ENCODE assay signal across 29 cellular contexts in the genomic region with DNA sequence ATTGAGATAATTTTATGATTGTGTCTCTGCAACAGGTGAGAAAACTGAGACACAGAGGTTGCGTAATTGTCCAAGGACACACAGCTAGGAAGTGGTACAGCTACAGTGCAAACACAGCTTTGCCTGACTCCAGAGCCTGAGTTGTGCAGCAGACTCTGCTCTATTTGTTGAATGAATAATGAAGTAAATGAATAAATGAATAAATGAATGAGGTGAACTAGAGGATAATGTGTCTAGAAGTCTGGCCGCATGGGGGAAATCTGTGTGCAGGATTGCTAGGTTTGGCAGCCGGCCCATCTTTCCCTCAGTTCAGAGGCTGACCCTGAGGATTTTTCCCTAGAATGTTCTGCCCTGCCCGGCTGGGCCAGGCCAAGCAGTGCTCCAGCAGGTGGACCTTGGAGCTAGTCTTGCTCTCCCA.
A peak's percentile ranks its signal among the peaks of the same experiment; 100 is the strongest.
DNase-seq lines count a peak whose midpoint lies in the region; ATAC-seq and TF ChIP-seq lines count a peak whose summit lies in the region.
"Had no signal": no experiment of that assay in that cellular context is flagged by ENCODE, and none has a peak within 500 bp of the region (broad histone marks: within the 10 kb centered on the region; RNA-seq: fewer than 3 reads in every experiment).

No MANE protein-coding gene starts in this region.

- no peak overlapping the region for H4K8ac ChIP-seq in IMR-90 (ENCODE audit: low read depth in 2 of 2, low read length in 2 of 2)

- H3K27ac Mint-ChIP-seq in natural killer cell treated with Interleukin-12 subunit alpha and Interleukin-12 subunit beta and Interleukin-15 and Interleukin-18, amount 100 ng/mL, for 72 hours, result no peak overlapping the region
- H3K27ac Mint-ChIP-seq: activated naive CD8-positive, alpha-beta T cell treated with anti-CD3 and anti-CD28 coated beads, Interleukin-2, amount 10 ng/mL, durations not matched to agents 7 days and 5 days; activated T-helper 17 cell treated with anti-CD3 and anti-CD28 coated beads, Interleukin-2, amount 50 U/mL, for 72 hours; CD4-positive, CD25-positive, alpha-beta regulatory T cell; HFFc6; stimulated activated naive B cell treated with anti-CD40 and anti-IgM and Interleukin-4, amounts not matched to agents 10 μg/mL and 1 μg/mL and 100 μg/mL, for 72 hours; T-helper 2 cell treated with Interferon-gamma antibody and Interleukin-4, amounts not matched to agents 5 μg/mL and 100 μg/mL, for 36 hours had no signal

- no peak overlapping the region for H3K56ac ChIP-seq in IMR-90 (ENCODE audit: extremely low read depth, insufficient read depth, low read length)

- no peaks in the 10 kb centered on the region for H3K9me3 Mint-ChIP-seq in natural killer cell treated with Interleukin-12 subunit alpha and Interleukin-12 subunit beta and Interleukin-15 and Interleukin-18, amount 100 ng/mL, for 72 hours
- H3K9me3 Mint-ChIP-seq: activated naive CD8-positive, alpha-beta T cell treated with anti-CD3 and anti-CD28 coated beads, Interleukin-2, amount 10 ng/mL, durations not matched to agents 7 days and 5 days; activated T-helper 17 cell treated with anti-CD3 and anti-CD28 coated beads, Interleukin-2, amount 50 U/mL, for 72 hours; HFFc6; nephron; stimulated activated naive B cell treated with anti-CD40 and anti-IgM and Interleukin-4, amounts not matched to agents 10 μg/mL and 1 μg/mL and 100 μg/mL, for 72 hours; T-helper 2 cell treated with Interferon-gamma antibody and Interleukin-4, amounts not matched to agents 5 μg/mL and 100 μg/mL, for 36 hours had no signal

- ATAC-seq in IMR-90 (ENCODE audit: low read depth), result no peak
- ATAC-seq in natural killer cell treated with Interleukin-12 subunit alpha and Interleukin-12 subunit beta and Interleukin-15 and Interleukin-18, amount 100 ng/mL, for 72 hours, result no peak
- ATAC-seq: activated T-helper 17 cell treated with anti-CD3 and anti-CD28 coated beads, Interleukin-2, amount 50 U/mL, for 72 hours; GM12878; stimulated activated naive B cell treated with anti-CD40 and anti-IgM and Interleukin-4, amounts not matched to agents 10 μg/mL and 1 μg/mL and 100 μg/mL, for 72 hours had no signal

- intact Hi-C loops in IMR-90 (cut with micrococcal nuclease), result no loop called here
- intact Hi-C loops in ascending aorta (cut with DNase I), result no loop called here

- H4K91ac ChIP-seq in IMR-90 (ENCODE audit: insufficient read depth, low read depth, low read length), result no peak overlapping the region

- H3K79me1 ChIP-seq in IMR-90 (ENCODE audit: low read depth in 1 of 2, low read length in 2 of 2), result no peaks in the 10 kb centered on the region

- no peak overlapping the region for H3K4ac ChIP-seq in IMR-90 (ENCODE audit: low read depth, low read length)

- in situ Hi-C loops in IMR-90 (cut with MboI; ENCODE audit: low sequenced_read_pairs), result no loop called here

- no peaks in the 10 kb centered on the region for H3K4me1 Mint-ChIP-seq in natural killer cell treated with Interleukin-12 subunit alpha and Interleukin-12 subunit beta and Interleukin-15 and Interleukin-18, amount 100 ng/mL, for 72 hours (ENCODE audit: low read depth in 2 of 2)
- H3K4me1 Mint-ChIP-seq: activated naive CD8-positive, alpha-beta T cell treated with anti-CD3 and anti-CD28 coated beads, Interleukin-2, amount 10 ng/mL, durations not matched to agents 7 days and 5 days; activated T-helper 17 cell treated with anti-CD3 and anti-CD28 coated beads, Interleukin-2, amount 50 U/mL, for 72 hours; CD4-positive, CD25-positive, alpha-beta regulatory T cell; stimulated activated naive B cell treated with anti-CD40 and anti-IgM and Interleukin-4, amounts not matched to agents 10 μg/mL and 1 μg/mL and 100 μg/mL, for 72 hours had no signal

- no peaks in the 10 kb centered on the region for H4K20me1 ChIP-seq in IMR-90 (ENCODE audit: insufficient read depth, low read length)

- CTCF ChIA-PET in IMR-90 (lab: Yijun Ruan, JAX), result interaction anchor here (0.5 kb wide), 1 partner anchor 605 kb away, joined by 5 read pairs; no protein-coding TSS in a partner anchor

- no peak overlapping the region for H3K4me3 Mint-ChIP-seq in natural killer cell treated with Interleukin-12 subunit alpha and Interleukin-12 subunit beta and Interleukin-15 and Interleukin-18, amount 100 ng/mL, for 72 hours
- H3K4me3 Mint-ChIP-seq: activated naive CD8-positive, alpha-beta T cell treated with anti-CD3 and anti-CD28 coated beads, Interleukin-2, amount 10 ng/mL, durations not matched to agents 7 days and 5 days; activated T-helper 17 cell treated with anti-CD3 and anti-CD28 coated beads, Interleukin-2, amount 50 U/mL, for 72 hours; CD4-positive, CD25-positive, alpha-beta regulatory T cell; HFFc6; nephron; stimulated activated naive B cell treated with anti-CD40 and anti-IgM and Interleukin-4, amounts not matched to agents 10 μg/mL and 1 μg/mL and 100 μg/mL, for 72 hours; T-helper 2 cell treated with Interferon-gamma antibody and Interleukin-4, amounts not matched to agents 5 μg/mL and 100 μg/mL, for 36 hours had no signal

- TF ChIP-seq RAD21 in IMR-90 (IDR thresholded peaks at IDR 0.05; ENCODE audit: low read length), result no peak

- no peak overlapping the region for H2BK15ac ChIP-seq in IMR-90 (ENCODE audit: low read depth, low read length)

- H3K27me3 Mint-ChIP-seq in natural killer cell treated with Interleukin-12 subunit alpha and Interleukin-12 subunit beta and Interleukin-15 and Interleukin-18, amount 100 ng/mL, for 72 hours, result peaks cover 0 to 6% of the 10 kb centered on the region in 2 donors

- no peak for DNase-seq in IMR-90
- peak; percentile 22 for DNase-seq in amniotic epithelial cell (ENCODE audit: low read depth)
- DNase-seq in kidney tubule cell (ENCODE audit: low spot score), result peak; percentile 50
- no peak for DNase-seq in retinal pigment epithelial cell (ENCODE audit: low read depth)
- no peak for DNase-seq in natural killer cell treated with Interleukin-12 subunit alpha and Interleukin-12 subunit beta and Interleukin-15 and Interleukin-18, amount 100 ng/mL, for 72 hours (ENCODE audit: low spot score)
- DNase-seq in NCI-H1436 (lab: John Stamatoyannopoulos, UW), result no peak
- no peak for DNase-seq in ascending aorta (ENCODE audit: low spot score in 2 of 2)
- no peak for DNase-seq in AG20443 (ENCODE audit: low spot score)
- DNase-seq: activated CD4-positive, alpha-beta T cell treated with anti-CD3 and anti-CD28 coated beads, Interleukin-2, amount 50 U/mL, for 1 hour; activated CD8-positive, alpha-beta memory T cell treated with anti-CD3 and anti-CD28 coated beads, Interleukin-2, amount 50 U/mL, for 4 hours; activated naive CD8-positive, alpha-beta T cell treated with anti-CD3 and anti-CD28 coated beads, Interleukin-2, amount 10 ng/mL, durations not matched to agents 7 days and 5 days; CD4-positive, CD25-positive, alpha-beta regulatory T cell; HFFc6; midbrain; NCI-H1105 treated with DMSO at 0.1 percent for 48 hours; NCI-H2081 treated with DMSO at 0.1 percent for 48 hours; NCI-H446; NK-92 treated with Interleukin-12 subunit alpha and Interleukin-12 subunit beta, amount 100 ng/mL, for 24 hours; RPMI8226; SK-N-SH; stimulated activated naive B cell treated with anti-CD40 and anti-IgM and Interleukin-4, amounts not matched to agents 10 μg/mL and 1 μg/mL and 100 μg/mL, for 72 hours had no signal

- H3K36me3 Mint-ChIP-seq in natural killer cell treated with Interleukin-12 subunit alpha and Interleukin-12 subunit beta and Interleukin-15 and Interleukin-18, amount 100 ng/mL, for 72 hours, result no peaks in the 10 kb centered on the region
- H3K36me3 Mint-ChIP-seq: activated naive CD8-positive, alpha-beta T cell treated with anti-CD3 and anti-CD28 coated beads, Interleukin-2, amount 10 ng/mL, durations not matched to agents 7 days and 5 days; CD4-positive, CD25-positive, alpha-beta regulatory T cell; stimulated activated naive B cell treated with anti-CD40 and anti-IgM and Interleukin-4, amounts not matched to agents 10 μg/mL and 1 μg/mL and 100 μg/mL, for 72 hours had no signal

- H2BK5ac ChIP-seq in IMR-90 (ENCODE audit: low read depth, low read length, poor library complexity, severe bottlenecking), result no peak overlapping the region

- H3K27me3 ChIP-seq in IMR-90 (ENCODE audit: control insufficient read depth, insufficient read depth, low read length), result no peaks in the 10 kb centered on the region; the same call in 1 of the 2 replicates
- H3K27me3 ChIP-seq in ascending aorta, result no peaks in the 10 kb centered on the region
- H3K27me3 ChIP-seq: breast epithelium had no signal

- H2BK120ac ChIP-seq in IMR-90 (ENCODE audit: low read depth, low read length), result no peak overlapping the region

- TF ChIP-seq POLR2A in IMR-90 (IDR thresholded peaks at IDR 0.05; ENCODE audit: low read depth, low read length), result no peak

- H3K27ac ChIP-seq in IMR-90 (ENCODE audit: insufficient read depth, low read length) (no peak overlapping the region), ascending aorta (no peak overlapping the region)
- H3K27ac ChIP-seq: breast epithelium, thoracic aorta, WERI-Rb-1 had no signal

- no peaks in the 10 kb centered on the region for H3K9me1 ChIP-seq in IMR-90 (ENCODE audit: insufficient read depth, low read length)

- no peak overlapping the region for H3K4me3 ChIP-seq in IMR-90 (ENCODE audit: insufficient read depth, low read depth, low read length)
- no peak overlapping the region for H3K4me3 ChIP-seq in retinal pigment epithelial cell (ENCODE audit: low read length)
- no peak overlapping the region for H3K4me3 ChIP-seq in ascending aorta
- H3K4me3 ChIP-seq: breast epithelium, GM12878, smooth muscle cell, thoracic aorta had no signal

- no peak overlapping the region for H4K5ac ChIP-seq in IMR-90 (ENCODE audit: low read depth, low read length)

- no peak overlapping the region for H3K14ac ChIP-seq in IMR-90 (replicated peaks; ENCODE audit: low read depth, low read length)

- H3K9ac ChIP-seq in IMR-90 (ENCODE audit: low read depth, low read length), result no peak overlapping the region
- H3K9ac ChIP-seq: SK-N-SH had no signal

- H3K4me1 ChIP-seq in IMR-90 (ENCODE audit: control insufficient read depth, insufficient read depth, low read length) (no peaks in the 10 kb centered on the region), ascending aorta (no peaks in the 10 kb centered on the region)
- H3K4me1 ChIP-seq: breast epithelium had no signal

- 29% methylated on average over 2 of the region's 4 CpGs; no CpG with 5 or more reads in 1 of the 2 experiments for WGBS in IMR-90 (ENCODE audit: extremely low coverage in 2 of 2, insufficient read length in 1 of 2), 2 experiments

- H3K36me3 ChIP-seq in IMR-90 (ENCODE audit: control insufficient read depth, insufficient read depth, low read length), result no peaks in the 10 kb centered on the region
- H3K36me3 ChIP-seq in ascending aorta, result no peaks in the 10 kb centered on the region
- H3K36me3 ChIP-seq: breast epithelium, thoracic aorta, WERI-Rb-1 had no signal

- no TSS peak for BruUV-seq in IMR-90 (replicated peaks; lab: Mats Ljungman, UMichigan)

- H2AK5ac ChIP-seq in IMR-90 (ENCODE audit: low read depth, low read length), result no peak overlapping the region

- no peak overlapping the region for H2BK20ac ChIP-seq in IMR-90 (ENCODE audit: low read depth, low read length)

- H3K23ac ChIP-seq in IMR-90 (ENCODE audit: low read depth, low read length), result no peak overlapping the region

- TF ChIP-seq CTCF in IMR-90 (conservative IDR thresholded peaks at IDR 0.05; ENCODE audit: low read depth, low read length) (no peak), retinal pigment epithelial cell (conservative IDR thresholded peaks at IDR 0.05; ENCODE audit: low read depth, low read length) (peak; percentile 2), ascending aorta (IDR thresholded peaks at IDR 0.05) (no peak)

- POLR2A ChIA-PET in IMR-90 (lab: Charles Lee; ENCODE audit: unreplicated experiment), result no interaction called here

- peak overlapping the region; percentile 5 for H2AFZ ChIP-seq in IMR-90 (replicated peaks; ENCODE audit: low read length, poor library complexity)

- no peak overlapping the region for H3K4me2 ChIP-seq in IMR-90 (ENCODE audit: low read depth, low read length)
- H3K4me2 ChIP-seq: SK-N-SH, smooth muscle cell had no signal

- dilution Hi-C loops in IMR-90 (cut with HindIII; ENCODE audit: low sequenced_read_pairs, unreplicated experiment), result no loop called here

- H3K9me3 ChIP-seq in IMR-90 (ENCODE audit: control insufficient read depth, insufficient read depth, low read length), result no peaks in the 10 kb centered on the region
- no peaks in the 10 kb centered on the region for H3K9me3 ChIP-seq in ascending aorta
- H3K9me3 ChIP-seq: breast epithelium, SK-N-SH, thoracic aorta had no signal

- no peak overlapping the region for H2AK9ac ChIP-seq in IMR-90 (replicated peaks; ENCODE audit: low read depth, low read length, poor library complexity)

- H3K18ac ChIP-seq in IMR-90 (ENCODE audit: low read depth, low read length), result no peak overlapping the region

Comparison
In these comparisons a context has a peak if more than half of its experiments do, and no peak if none do; other contexts are left out.
1. DNase-seq: peak in amniotic epithelial cell (single experiment) and kidney tubule cell (single experiment); none in IMR-90 (single experiment), retinal pigment epithelial cell (single experiment), natural killer cell treated with Interleukin-12 subunit alpha and Interleukin-12 subunit beta and Interleukin-15 and Interleukin-18, amount 100 ng/mL, for 72 hours (single experiment), NCI-H1436 (single experiment), ascending aorta (0 of 2) and AG20443 (single experiment).